Comparison of ENCODE assay signal across 18 cellular contexts in the genomic region with DNA sequence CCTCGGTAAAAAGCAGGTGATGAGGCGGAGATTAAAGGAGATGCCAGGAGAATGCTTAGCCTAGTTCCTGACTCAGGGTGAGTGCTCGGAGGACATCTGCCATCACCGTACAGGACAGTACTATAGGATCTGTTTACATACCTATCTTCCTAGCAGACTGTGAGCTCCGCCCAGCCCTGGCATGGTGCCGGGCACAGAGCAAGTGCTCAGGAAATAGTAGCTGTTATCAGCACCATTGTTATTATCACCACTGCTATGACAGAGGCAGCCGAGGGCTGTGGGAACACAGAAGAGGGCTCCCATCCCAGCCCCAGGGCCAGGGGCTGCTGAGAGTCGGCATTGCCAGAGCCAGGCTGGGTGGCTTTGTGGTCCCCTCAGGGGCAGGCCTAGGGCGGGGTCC. TPM values are rescaled to one million over a fixed set of nuclear protein-coding genes. Genes with fewer than 3 reads are reported as not detected.
DNase-seq lines count a peak whose midpoint lies in the region; ATAC-seq and TF ChIP-seq lines count a peak whose summit lies in the region.
"Had no signal": no experiment of that assay in that cellular context is flagged by ENCODE, and none has a peak within 500 bp of the region (broad histone marks: within the 10 kb centered on the region; RNA-seq: fewer than 3 reads in every experiment).

No MANE protein-coding gene starts in this region.

- H3K18ac ChIP-seq in IMR-90 (ENCODE audit: low read depth, low read length): no peak overlapping the region

- H3K4ac ChIP-seq in IMR-90 (ENCODE audit: low read depth, low read length): no peak overlapping the region

- no peaks in the 10 kb centered on the region for H3K79me1 ChIP-seq in IMR-90 (ENCODE audit: low read depth in 1 of 2, low read length in 2 of 2)

- CTCF ChIA-PET in IMR-90 (lab: Yijun Ruan, JAX): interaction anchor here (1.0 kb wide), 1 partner anchor 123 kb away, joined by 3 read pairs; no protein-coding TSS in a partner anchor

- no peak overlapping the region for H3K23ac ChIP-seq in IMR-90 (ENCODE audit: low read depth, low read length)

- no peak overlapping the region for H3K14ac ChIP-seq in IMR-90 (replicated peaks; ENCODE audit: low read depth, low read length)

- no peak overlapping the region for H3K9ac ChIP-seq in IMR-90 (ENCODE audit: low read depth, low read length)

- no peak for ATAC-seq in IMR-90 (ENCODE audit: low read depth)
- ATAC-seq in GM21367 (IDR thresholded peaks at IDR 0.05; ENCODE audit: unreplicated experiment): no peak
- no peak for ATAC-seq in left lobe of liver
- no peak for ATAC-seq in HG03469 (IDR thresholded peaks at IDR 0.05; ENCODE audit: unreplicated experiment)
- ATAC-seq: gastroesophageal sphincter; stimulated activated naive B cell treated with anti-CD40 and anti-IgM and Interleukin-4, amounts not matched to agents 10 μg/mL and 1 μg/mL and 100 μg/mL, for 72 hours; T-helper 17 cell had no signal

- TF ChIP-seq POLR2A in IMR-90 (IDR thresholded peaks at IDR 0.05; ENCODE audit: low read depth, low read length): no peak

- TF ChIP-seq CTCF in IMR-90 (conservative IDR thresholded peaks at IDR 0.05; ENCODE audit: low read depth, low read length) (no peak), fibroblast of the aortic adventitia (IDR thresholded peaks at IDR 0.05; ENCODE audit: insufficient read depth, low read length) (no peak)

- no peak overlapping the region for H2BK15ac ChIP-seq in IMR-90 (ENCODE audit: low read depth, low read length)

- no TSS peak for BruUV-seq in IMR-90 (replicated peaks; lab: Mats Ljungman, UMichigan)

- 0% methylated on average over 1 of the region's 9 CpGs; no CpG with 5 or more reads in 1 of the 2 experiments for WGBS in IMR-90 (ENCODE audit: extremely low coverage in 2 of 2, insufficient read length in 1 of 2), 2 experiments

- DNase-seq in COLO668 (lab: John Stamatoyannopoulos, UW; ENCODE audit: unreplicated experiment) (peak; percentile 86), IMR-90 (peak; percentile 42), SHP77 (lab: John Stamatoyannopoulos, UW) (peak; percentile 64 to 73), fibroblast of the aortic adventitia (ENCODE audit: low read depth) (peak; percentile 12), left lobe of liver (ENCODE audit: low spot score) (no peak)
- DNase-seq in central memory CD4-positive, alpha-beta T cell: no peak
- DNase-seq: activated CD4-positive, alpha-beta T cell treated with anti-CD3 and anti-CD28 coated beads for 4 hours; AML-193; DMS79 treated with DMSO at 0.1 percent for 48 hours; MG63; NCI-H526; stimulated activated naive B cell treated with anti-CD40 and anti-IgM and Interleukin-4, amounts not matched to agents 10 μg/mL and 1 μg/mL and 100 μg/mL, for 72 hours; T-helper 17 cell had no signal

- H2BK5ac ChIP-seq in IMR-90 (ENCODE audit: low read depth, low read length, poor library complexity, severe bottlenecking): no peak overlapping the region

- no peaks in the 10 kb centered on the region for H3K9me1 ChIP-seq in IMR-90 (ENCODE audit: insufficient read depth, low read length)

- no peak overlapping the region; the same call in 1 of the 2 replicates for H2AK5ac ChIP-seq in IMR-90 (ENCODE audit: low read depth, low read length)

- H3K4me1 ChIP-seq in IMR-90 (ENCODE audit: control insufficient read depth, insufficient read depth, low read length): no peaks in the 10 kb centered on the region; the same call in 1 of the 2 replicates

- H4K91ac ChIP-seq in IMR-90 (ENCODE audit: insufficient read depth, low read depth, low read length): no peak overlapping the region

- H2AK9ac ChIP-seq in IMR-90 (replicated peaks; ENCODE audit: low read depth, low read length, poor library complexity): peak overlapping the region; percentile 15

- no peak overlapping the region for H4K5ac ChIP-seq in IMR-90 (ENCODE audit: low read depth, low read length)

- in situ Hi-C loops in IMR-90 (cut with MboI; ENCODE audit: low sequenced_read_pairs): loop anchor here (5.0 kb wide), 1 partner anchor 474 kb away; no protein-coding TSS in a partner anchor

- H3K4me3 ChIP-seq in IMR-90 (ENCODE audit: insufficient read depth, low read depth, low read length) (no peak overlapping the region), fibroblast of the aortic adventitia (ENCODE audit: low read depth, low read length) (no peak overlapping the region)
- H3K4me3 ChIP-seq: gastroesophageal sphincter, GM23338, MG63 had no signal

- no peak for TF ChIP-seq RAD21 in IMR-90 (IDR thresholded peaks at IDR 0.05; ENCODE audit: low read length)

- dilution Hi-C loops in IMR-90 (cut with HindIII; ENCODE audit: low sequenced_read_pairs, unreplicated experiment): no loop called here

- no peaks in the 10 kb centered on the region for H4K20me1 ChIP-seq in IMR-90 (ENCODE audit: insufficient read depth, low read length)

- no peak overlapping the region for H3K56ac ChIP-seq in IMR-90 (ENCODE audit: extremely low read depth, insufficient read depth, low read length)

- intact Hi-C loops in IMR-90 (cut with micrococcal nuclease): no loop called here

- H3K9me3 ChIP-seq in IMR-90 (ENCODE audit: control insufficient read depth, insufficient read depth, low read length): no peaks in the 10 kb centered on the region
- H3K9me3 ChIP-seq: gastroesophageal sphincter, MG63 had no signal

- H3K4me2 ChIP-seq in IMR-90 (ENCODE audit: low read depth, low read length): no peak overlapping the region
- H3K4me2 ChIP-seq: GM23338 had no signal

- H2BK120ac ChIP-seq in IMR-90 (ENCODE audit: low read depth, low read length): no peak overlapping the region

- H3K27me3 ChIP-seq in IMR-90 (ENCODE audit: control insufficient read depth, insufficient read depth, low read length): peaks cover 29% of the 10 kb centered on the region

- POLR2A ChIA-PET in IMR-90 (lab: Charles Lee; ENCODE audit: unreplicated experiment): no interaction called here

- no peak overlapping the region for H4K8ac ChIP-seq in IMR-90 (ENCODE audit: low read depth in 2 of 2, low read length in 2 of 2)

- no peak overlapping the region for H2BK20ac ChIP-seq in IMR-90 (ENCODE audit: low read depth, low read length)

- no peak overlapping the region for H3K27ac ChIP-seq in IMR-90 (ENCODE audit: insufficient read depth, low read length)
- H3K27ac ChIP-seq: gastroesophageal sphincter had no signal

- no peaks in the 10 kb centered on the region for H3K36me3 ChIP-seq in IMR-90 (ENCODE audit: control insufficient read depth, insufficient read depth, low read length)
- H3K36me3 ChIP-seq: gastroesophageal sphincter, MG63 had no signal

- peak overlapping the region; percentile 53 for H2AFZ ChIP-seq in IMR-90 (replicated peaks; ENCODE audit: low read length, poor library complexity)
- H2AFZ ChIP-seq: GM23338 had no signal

TF ChIP-seq in IMR-90, 13 proteins besides CTCF, POLR2A, EP300 and RAD21:
- no peak for TF ChIP-seq CHD1 (IDR thresholded peaks at IDR 0.05; ENCODE audit: low read depth, low read length)
- TF ChIP-seq RCOR1 (IDR thresholded peaks at IDR 0.05; ENCODE audit: insufficient replicate concordance, low read length): no peak
- no peak for TF ChIP-seq CEBPB (IDR thresholded peaks at IDR 0.05; ENCODE audit: low read depth, low read length)
- TF ChIP-seq RFX5 (IDR thresholded peaks at IDR 0.05; ENCODE audit: low read depth, low read length): no peak
- TF ChIP-seq NFE2L2 (IDR thresholded peaks at IDR 0.05; ENCODE audit: low read depth, low read length): no peak
- TF ChIP-seq, protein P1, sequence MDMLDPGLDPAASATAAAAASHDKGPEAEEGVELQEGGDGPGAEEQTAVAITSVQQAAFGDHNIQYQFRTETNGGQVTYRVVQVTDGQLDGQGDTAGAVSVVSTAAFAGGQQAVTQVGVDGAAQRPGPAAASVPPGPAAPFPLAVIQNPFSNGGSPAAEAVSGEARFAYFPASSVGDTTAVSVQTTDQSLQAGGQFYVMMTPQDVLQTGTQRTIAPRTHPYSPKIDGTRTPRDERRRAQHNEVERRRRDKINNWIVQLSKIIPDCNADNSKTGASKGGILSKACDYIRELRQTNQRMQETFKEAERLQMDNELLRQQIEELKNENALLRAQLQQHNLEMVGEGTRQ (IDR thresholded peaks at IDR 0.05; ENCODE audit: low read depth, low read length): no peak
- no peak for TF ChIP-seq MAFK (IDR thresholded peaks at IDR 0.05; ENCODE audit: low read depth, low read length)
- TF ChIP-seq FOS (IDR thresholded peaks at IDR 0.05; ENCODE audit: low read depth, low read length): no peak
TF ChIP-seq in IMR-90: peak in this region for 0.

RNA-seq across cellular contexts. Expression of a gene that starts 0.6 kb away (rescaled TPM):
- under 0.01 and 0.18 TPM in 2 replicates for total RNA-seq in IMR-90 (2012; rRNA removed)
- polyA plus RNA-seq in IMR-90 (2012; rRNA removed): 0.14 and 0.15 TPM in 2 replicates
- 0.02 and 0.13 TPM in 2 replicates for polyA plus RNA-seq in IMR-90 (2012; cell fraction: cytosol; rRNA removed)
- polyA plus RNA-seq in IMR-90 (2012; cell fraction: nucleus; rRNA removed; ENCODE audit: low replicate concordance): 0.12 and 0.17 TPM in 2 replicates
- 0.65 TPM in 1 of 2 replicates, not detected in the other for total RNA-seq in fibroblast of the aortic adventitia (ENCODE audit: low replicate concordance)
- not detected for total RNA-seq in left lobe of liver

RNA-seq across cellular contexts. Expression of a gene that starts 21.6 kb away (rescaled TPM):
- total RNA-seq in IMR-90 (2012; rRNA removed) (14.7 and 18.1 TPM in 2 replicates), fibroblast of the aortic adventitia (ENCODE audit: low replicate concordance) (1.1 and 16.9 TPM in 2 replicates), left lobe of liver (not detected)
- 20.1 and 31.3 TPM in 2 replicates for polyA plus RNA-seq in IMR-90 (2012; rRNA removed)
- polyA plus RNA-seq in IMR-90 (2012; cell fraction: cytosol; rRNA removed): 10.5 and 19.3 TPM in 2 replicates
- 8.7 and 23.0 TPM in 2 replicates for polyA plus RNA-seq in IMR-90 (2012; cell fraction: nucleus; rRNA removed; ENCODE audit: low replicate concordance)

RNA-seq across cellular contexts. Expression of a gene that starts 30.0 kb away (rescaled TPM):
- total RNA-seq in IMR-90 (2012; rRNA removed) (not detected in 2 replicates), fibroblast of the aortic adventitia (ENCODE audit: low replicate concordance) (0.18 and 1.6 TPM in 2 replicates), left lobe of liver (0.53 TPM)
- polyA plus RNA-seq in IMR-90 (2012; rRNA removed): not detected in 2 replicates
- polyA plus RNA-seq in IMR-90 (2012; cell fraction: cytosol; rRNA removed): not detected in 2 replicates
- polyA plus RNA-seq in IMR-90 (2012; cell fraction: nucleus; rRNA removed; ENCODE audit: low replicate concordance): 0.08 and 0.09 TPM in 2 replicates
- total RNA-seq: osteocyte had no signal
- polyA plus RNA-seq: GM23338 had no signal

RNA-seq across cellular contexts. Expression of a gene that starts 42.0 kb away (rescaled TPM):
- total RNA-seq in IMR-90 (2012; rRNA removed): under 0.01 TPM in 1 of 2 replicates, not detected in the other
- 0.14 and 0.16 TPM in 2 replicates for polyA plus RNA-seq in IMR-90 (2012; rRNA removed)
- 0.08 and 0.09 TPM in 2 replicates for polyA plus RNA-seq in IMR-90 (2012; cell fraction: cytosol; rRNA removed)
- 1.1 and 1.9 TPM in 2 replicates for polyA plus RNA-seq in IMR-90 (2012; cell fraction: nucleus; rRNA removed; ENCODE audit: low replicate concordance)
- total RNA-seq in fibroblast of the aortic adventitia (ENCODE audit: low replicate concordance): 0.08 and 0.18 TPM in 2 replicates
- 0.10 TPM for total RNA-seq in left lobe of liver

Comparison
In these comparisons a context has a peak if more than half of its experiments do, and no peak if none do; other contexts are left out.
1. DNase-seq: peak in COLO668 (single experiment), IMR-90 (single experiment), SHP77 (2 of 2) and fibroblast of the aortic adventitia (single experiment); none in central memory CD4-positive, alpha-beta T cell (single experiment) and left lobe of liver (single experiment).